9 cellular contexts compared by ENCODE assay signal in the genomic region with DNA sequence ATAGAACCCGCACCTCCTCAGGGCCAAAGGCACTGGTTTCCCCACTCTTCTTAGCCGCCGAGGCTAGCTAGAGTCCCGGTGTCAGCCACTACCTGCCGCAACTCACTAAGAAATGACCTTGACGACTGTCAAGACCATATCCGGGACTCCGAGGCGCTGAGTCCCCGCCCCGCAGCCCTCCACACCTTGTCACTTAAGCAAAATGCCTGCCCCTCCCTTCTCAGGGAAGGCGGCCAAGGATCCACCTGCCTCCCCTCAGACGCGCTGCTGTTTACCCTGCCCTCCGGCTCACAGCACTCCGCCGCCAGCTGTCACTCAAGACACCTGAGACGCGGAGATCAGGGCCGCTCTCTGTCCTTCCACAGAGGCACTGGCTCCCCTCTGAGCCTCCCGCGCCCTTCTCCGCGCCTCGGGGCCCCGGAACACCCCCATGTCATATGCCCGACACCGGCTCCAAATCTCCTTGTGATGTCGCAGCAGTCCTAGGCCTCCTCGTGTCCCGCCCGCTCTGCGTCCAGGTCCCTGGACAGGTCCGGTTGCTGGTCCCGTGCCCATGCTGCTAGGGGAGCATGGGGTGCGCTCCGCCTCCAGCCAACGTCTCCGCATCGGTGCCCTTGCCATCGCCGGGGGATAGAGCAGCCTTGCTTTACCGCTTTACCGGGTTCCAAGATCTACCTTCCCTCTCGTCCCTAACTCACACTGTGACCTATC. TPM values are rescaled to one million over a fixed set of nuclear protein-coding genes. Genes with fewer than 3 reads are reported as not detected.
DNase-seq lines count a peak whose midpoint lies in the region; ATAC-seq and TF ChIP-seq lines count a peak whose summit lies in the region.
"Had no signal": no experiment of that assay in that cellular context is flagged by ENCODE, and none has a peak within 500 bp of the region (broad histone marks: within the 10 kb centered on the region; RNA-seq: fewer than 3 reads in every experiment).

No MANE protein-coding gene starts in this region.

- WGBS in adrenal gland, 4 donors: 1 to 6% (median 2%) methylated on average over 19 to 45 of the region's 45 CpGs

- H3K9me3 ChIP-seq in adrenal gland (replicated peaks in 1 of 3): no peaks in the 10 kb centered on the region

- H3K4me1 Mint-ChIP-seq in GM23338 (peaks cover 11% of the 10 kb centered on the region), glutamatergic neuron (ENCODE audit: low read depth, unreplicated experiment) (no peaks in the 10 kb centered on the region)
- H3K4me1 Mint-ChIP-seq in activated naive CD4-positive, alpha-beta T cell treated with anti-CD3 and anti-CD28 coated beads, Interleukin-2, amount 10 ng/mL, durations not matched to agents 7 days and 5 days: no peaks in the 10 kb centered on the region

- H3K4me1 ChIP-seq in GM23338 (ENCODE audit: insufficient read depth) (no peaks in the 10 kb centered on the region; the same call in 1 of the 2 replicates), adrenal gland (replicated peaks in 1 of 2) (peaks cover 0 to 8% of the 10 kb centered on the region in 2 donors)

- intact Hi-C loops in adrenal gland (cut with DNase I): no loop called here

- H3K4me3 Mint-ChIP-seq in GM23338 (peak overlapping the region; percentile 81), glutamatergic neuron (ENCODE audit: unreplicated experiment) (peak overlapping the region; percentile 86)
- H3K4me3 Mint-ChIP-seq in activated naive CD4-positive, alpha-beta T cell treated with anti-CD3 and anti-CD28 coated beads, Interleukin-2, amount 10 ng/mL, durations not matched to agents 7 days and 5 days: no peak overlapping the region

- peak overlapping the region; percentile 90 for H2AFZ ChIP-seq in GM23338

- H3K36me3 Mint-ChIP-seq in GM23338 (ENCODE audit: low read depth) (no peaks in the 10 kb centered on the region), glutamatergic neuron (ENCODE audit: unreplicated experiment) (no peaks in the 10 kb centered on the region)
- no peaks in the 10 kb centered on the region for H3K36me3 Mint-ChIP-seq in activated naive CD4-positive, alpha-beta T cell treated with anti-CD3 and anti-CD28 coated beads, Interleukin-2, amount 10 ng/mL, durations not matched to agents 7 days and 5 days

- H3K79me2 ChIP-seq in GM23338 (replicated peaks; ENCODE audit: insufficient read depth): no peaks in the 10 kb centered on the region

- 0 out of 4 replicates have a peak, but pooled peaks of 1 of the 2 experiments have one; percentile 5 for TF ChIP-seq CTCF in GM23338 (conservative IDR thresholded peaks at IDR 0.05; ENCODE audit: low read depth in 2 of 2)
- peak; percentile 30 for TF ChIP-seq CTCF in glutamatergic neuron (IDR thresholded peaks at IDR 0.05; ENCODE audit: partially characterized antibody, unreplicated experiment)
- TF ChIP-seq CTCF in adrenal gland (IDR thresholded peaks at IDR 0.05): no peak

- H3K27ac Mint-ChIP-seq in GM23338: no peak overlapping the region
- no peak overlapping the region for H3K27ac Mint-ChIP-seq in glutamatergic neuron (ENCODE audit: unreplicated experiment)
- H3K27ac Mint-ChIP-seq in activated naive CD4-positive, alpha-beta T cell treated with anti-CD3 and anti-CD28 coated beads, Interleukin-2, amount 10 ng/mL, durations not matched to agents 7 days and 5 days: no peak overlapping the region

- H3K27me3 ChIP-seq in GM23338 (ENCODE audit: insufficient read depth) (peaks cover 39% of the 10 kb centered on the region), adrenal gland (peaks cover 15% of the 10 kb centered on the region)

- ATAC-seq in GM23338: peak; percentile 85

- H3K9me2 ChIP-seq in GM23338 (ENCODE audit: insufficient read depth): 0 out of 2 replicates have a peak, but pooled peaks cover 3% of the 10 kb centered on the region

- H3K9me3 Mint-ChIP-seq in GM23338 (no peaks in the 10 kb centered on the region), glutamatergic neuron (ENCODE audit: unreplicated experiment) (peaks cover 7% of the 10 kb centered on the region)
- no peaks in the 10 kb centered on the region for H3K9me3 Mint-ChIP-seq in activated naive CD4-positive, alpha-beta T cell treated with anti-CD3 and anti-CD28 coated beads, Interleukin-2, amount 10 ng/mL, durations not matched to agents 7 days and 5 days

- no peak for TF ChIP-seq POLR2A in adrenal gland (IDR thresholded peaks at IDR 0.05)

- no peaks in the 10 kb centered on the region; the same call in 1 of the 2 replicates for H3F3A ChIP-seq in GM23338 (replicated peaks; ENCODE audit: low read depth)

- H3K4me2 ChIP-seq in GM23338: peak overlapping the region; percentile 76

- no peaks in the 10 kb centered on the region for H3K36me3 ChIP-seq in GM23338 (ENCODE audit: insufficient read depth)
- H3K36me3 ChIP-seq in adrenal gland (replicated peaks in 1 of 2): no peaks in the 10 kb centered on the region

- H4K20me1 ChIP-seq in GM23338 (replicated peaks; ENCODE audit: insufficient read depth): no peaks in the 10 kb centered on the region; the same call in 1 of the 2 replicates

- peaks cover 33% of the 10 kb centered on the region for H3K27me3 Mint-ChIP-seq in GM23338 (ENCODE audit: insufficient read depth, low read depth, poor library complexity)
- peaks cover 18% of the 10 kb centered on the region for H3K27me3 Mint-ChIP-seq in glutamatergic neuron (ENCODE audit: unreplicated experiment)
- peaks cover 26% of the 10 kb centered on the region for H3K27me3 Mint-ChIP-seq in activated naive CD4-positive, alpha-beta T cell treated with anti-CD3 and anti-CD28 coated beads, Interleukin-2, amount 10 ng/mL, durations not matched to agents 7 days and 5 days

- CTCF ChIA-PET in activated naive CD4-positive, alpha-beta T cell treated with anti-CD3 and anti-CD28 coated beads, Interleukin-2, amount 10 ng/mL, durations not matched to agents 7 days and 5 days (lab: Charles Lee): no interaction called here

- no peak overlapping the region for H3K27ac ChIP-seq in GM23338 (ENCODE audit: low read depth)
- H3K27ac ChIP-seq in adrenal gland: no peak overlapping the region
- H3K27ac ChIP-seq: skin epidermis had no signal

- DNase-seq in GM23338 (ENCODE audit: low spot score) (peak; percentile 83), NCI-H345 treated with DMSO at 0.1 percent for 48 hours (lab: John Stamatoyannopoulos, UW; ENCODE audit: unreplicated experiment) (peak; percentile 70), glutamatergic neuron (peak; percentile 25), retina (peak; percentile 73), adrenal gland (no peak), A172 (ENCODE audit: low spot score) (no peak), glomerular visceral epithelial cell (ENCODE audit: extremely low spot score) (no peak)
- DNase-seq in activated naive CD4-positive, alpha-beta T cell treated with anti-CD3 and anti-CD28 coated beads, Interleukin-2, amount 10 ng/mL, durations not matched to agents 7 days and 5 days: no peak

- H3K4me3 ChIP-seq in GM23338: peak overlapping the region; percentile 58
- H3K4me3 ChIP-seq in adrenal gland: no peak overlapping the region
- H3K4me3 ChIP-seq: skin epidermis had no signal

TF ChIP-seq in GM23338, 12 proteins besides CTCF, POLR2A, EP300 and RAD21:
- TF ChIP-seq EZH2 (IDR thresholded peaks at IDR 0.05; ENCODE audit: low read depth, unreplicated experiment) (peak; percentile 41), JUNB (IDR thresholded peaks at IDR 0.05; ENCODE audit: unreplicated experiment) (no peak)

RNA-seq across cellular contexts. Expression of a gene that starts 32.5 kb away (rescaled TPM):
- total RNA-seq in GM23338 (2014; rRNA removed; shearing (Covaris generic)): not detected in 2 replicates
- polyA plus RNA-seq in GM23338 (2016; fragmentation: Nextera tagmentation; extraction: Ambion mirVana) (not detected in 2 replicates), adrenal gland (10 to 100 TPM in 1 of 3 donors, 1 to 10 TPM in 2; 1.5 to 32.2 (median 3.0) TPM)
- total RNA-seq in glutamatergic neuron (ENCODE audit: unreplicated experiment) (not detected), adrenal gland (100 to 1,000 TPM in 1 of 8 donors, 10 to 100 TPM in 4, 1 to 10 TPM in 3; 3.4 to 150 (median 14.1) TPM)
- total RNA-seq in A172 (2014; rRNA removed; shearing (Covaris generic)): not detected in 2 replicates

Comparison
In these comparisons a context has a peak if more than half of its experiments do, and no peak if none do; other contexts are left out.
1. DNase-seq: peak in GM23338 (single experiment), NCI-H345 treated with DMSO at 0.1 percent for 48 hours (single experiment), glutamatergic neuron (single experiment) and retina (single experiment); none in adrenal gland (0 of 7), activated naive CD4-positive, alpha-beta T cell treated with anti-CD3 and anti-CD28 coated beads, Interleukin-2, amount 10 ng/mL, durations not matched to agents 7 days and 5 days (single experiment), A172 (single experiment) and glomerular visceral epithelial cell (single experiment).